Comparison of ENCODE assay signal across 10 cellular contexts in the genomic region with DNA sequence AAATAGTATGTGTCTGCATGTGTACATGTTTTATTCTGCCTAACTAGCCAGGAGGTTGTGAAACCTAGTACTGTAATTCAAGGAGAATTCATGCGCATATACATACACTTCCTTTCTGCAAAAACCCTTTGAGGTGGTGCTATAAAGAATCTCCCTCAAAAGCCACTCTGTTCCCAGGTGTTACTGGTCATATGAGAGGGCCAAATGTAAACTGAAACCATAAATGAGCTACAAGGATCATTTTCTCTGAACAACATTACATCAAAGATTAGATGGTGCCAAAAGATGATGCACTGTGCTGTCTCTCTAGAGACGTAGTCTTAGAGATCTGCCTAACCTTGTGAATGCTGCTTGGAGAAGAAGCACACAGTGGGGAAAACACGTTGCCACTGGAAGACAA. TPM values are rescaled to one million over a fixed set of nuclear protein-coding genes. Genes with fewer than 3 reads are reported as not detected.
DNase-seq lines count a peak whose midpoint lies in the region; ATAC-seq lines count a peak whose summit lies in the region.
"Had no signal": no experiment of that assay in that cellular context is flagged by ENCODE, and none has a peak within 500 bp of the region (broad histone marks: within the 10 kb centered on the region; RNA-seq: fewer than 3 reads in every experiment).

No MANE protein-coding gene starts in this region.

- peak overlapping the region in 6 of 10 donors; percentile 20 to 74 (median 30) for H3K4me3 Mint-ChIP-seq in naive thymus-derived CD4-positive, alpha-beta T cell
- no peak overlapping the region for H3K4me3 Mint-ChIP-seq in activated CD4-positive, alpha-beta memory T cell treated with anti-CD3 and anti-CD28 coated beads for 36 hours
- H3K4me3 Mint-ChIP-seq: memory B cell had no signal

- no peaks in the 10 kb centered on the region for H3K36me3 ChIP-seq in naive thymus-derived CD4-positive, alpha-beta T cell (ENCODE audit: control insufficient read depth in 2 of 3, insufficient read depth in 3 of 3, low read length in 3 of 3)

- H3K27me3 ChIP-seq in naive thymus-derived CD4-positive, alpha-beta T cell (ENCODE audit: control insufficient read depth in 2 of 2, insufficient read depth in 2 of 2, low read length in 2 of 2): no peaks in the 10 kb centered on the region

- H3K36me3 Mint-ChIP-seq in naive thymus-derived CD4-positive, alpha-beta T cell: peaks cover 0 to 17% (median 0%) of the 10 kb centered on the region in 5 donors
- no peaks in the 10 kb centered on the region for H3K36me3 Mint-ChIP-seq in activated CD4-positive, alpha-beta memory T cell treated with anti-CD3 and anti-CD28 coated beads for 36 hours
- H3K36me3 Mint-ChIP-seq: memory B cell had no signal

- H3K27ac ChIP-seq in naive thymus-derived CD4-positive, alpha-beta T cell (ENCODE audit: low read depth, low read length): no peak overlapping the region

- H3K27ac Mint-ChIP-seq in naive thymus-derived CD4-positive, alpha-beta T cell: peak overlapping the region in 3 of 9 donors; percentile 64 to 78 (median 65)
- no peak overlapping the region for H3K27ac Mint-ChIP-seq in activated CD4-positive, alpha-beta memory T cell treated with anti-CD3 and anti-CD28 coated beads for 36 hours
- H3K27ac Mint-ChIP-seq: memory B cell had no signal

- no peaks in the 10 kb centered on the region for H3K9me3 Mint-ChIP-seq in naive thymus-derived CD4-positive, alpha-beta T cell
- no peaks in the 10 kb centered on the region for H3K9me3 Mint-ChIP-seq in activated CD4-positive, alpha-beta memory T cell treated with anti-CD3 and anti-CD28 coated beads for 36 hours
- H3K9me3 Mint-ChIP-seq: memory B cell had no signal

- no peaks in the 10 kb centered on the region for H3K9me3 ChIP-seq in naive thymus-derived CD4-positive, alpha-beta T cell (ENCODE audit: control insufficient read depth in 2 of 3, low read length in 3 of 3)

- ATAC-seq in GM18868 (IDR thresholded peaks at IDR 0.05; ENCODE audit: unreplicated experiment) (peak; percentile 75), HG02759 (IDR thresholded peaks at IDR 0.05; ENCODE audit: unreplicated experiment) (peak; percentile 44), esophagus mucosa (no peak)
- ATAC-seq in naive thymus-derived CD4-positive, alpha-beta T cell: peak; percentile 32

- CTCF ChIA-PET in naive thymus-derived CD4-positive, alpha-beta T cell (lab: Charles Lee): no interaction called here
- CTCF ChIA-PET in activated CD4-positive, alpha-beta memory T cell treated with anti-CD3 and anti-CD28 coated beads for 36 hours (lab: Charles Lee): no interaction called here

- POLR2A ChIA-PET in naive thymus-derived CD4-positive, alpha-beta T cell (lab: Charles Lee): no interaction called here
- POLR2A ChIA-PET in activated CD4-positive, alpha-beta memory T cell treated with anti-CD3 and anti-CD28 coated beads for 36 hours (lab: Charles Lee): no interaction called here

- no peaks in the 10 kb centered on the region for H3K4me1 ChIP-seq in naive thymus-derived CD4-positive, alpha-beta T cell (ENCODE audit: control insufficient read depth in 2 of 2, insufficient read depth in 2 of 2, low read length in 2 of 2)

- peaks cover 0 to 15% (median 11%) of the 10 kb centered on the region in 5 donors for H3K27me3 Mint-ChIP-seq in naive thymus-derived CD4-positive, alpha-beta T cell
- H3K27me3 Mint-ChIP-seq in activated CD4-positive, alpha-beta memory T cell treated with anti-CD3 and anti-CD28 coated beads for 36 hours: peaks cover 9% of the 10 kb centered on the region

- DNase-seq in NCI-H2196 treated with DMSO at 0.1 percent for 48 hours (lab: John Stamatoyannopoulos, UW; ENCODE audit: unreplicated experiment): peak; percentile 27
- peak in 1 of 9 donors; percentile 10 for DNase-seq in naive thymus-derived CD4-positive, alpha-beta T cell
- no peak for DNase-seq in islet precursor cell
- DNase-seq in activated CD4-positive, alpha-beta memory T cell treated with anti-CD3 and anti-CD28 coated beads for 36 hours: no peak
- no peak for DNase-seq in activated CD8-positive, alpha-beta memory T cell treated with anti-CD3 and anti-CD28 coated beads for 24 hours
- DNase-seq: Right ventricle myocardium superior had no signal

- intact Hi-C loops in naive thymus-derived CD4-positive, alpha-beta T cell (cut with micrococcal nuclease): loop anchor here in 1 of 2 donors (5.0 kb wide), 1 partner anchor 39 kb away; no protein-coding TSS in a partner anchor
- intact Hi-C loops in activated CD4-positive, alpha-beta memory T cell treated with anti-CD3 and anti-CD28 coated beads for 36 hours (cut with micrococcal nuclease): no loop called here

- H3K4me3 ChIP-seq in naive thymus-derived CD4-positive, alpha-beta T cell (ENCODE audit: low read length): no peak overlapping the region

- H3K4me1 Mint-ChIP-seq in naive thymus-derived CD4-positive, alpha-beta T cell: peaks cover 0 to 46% (median 18%) of the 10 kb centered on the region in 7 donors
- H3K4me1 Mint-ChIP-seq in activated CD4-positive, alpha-beta memory T cell treated with anti-CD3 and anti-CD28 coated beads for 36 hours (ENCODE audit: low read depth): no peaks in the 10 kb centered on the region

RNA-seq across cellular contexts. Expression of a gene that starts 15.7 kb away (rescaled TPM):
- 10 to 100 TPM in 1 of 5 experiments, 1 to 10 TPM in 4; 3.5 to 28.7 (median 5.1) TPM for total RNA-seq in naive thymus-derived CD4-positive, alpha-beta T cell
- polyA plus RNA-seq in naive thymus-derived CD4-positive, alpha-beta T cell: 10 to 100 TPM in 1 of 2 donors, 1 to 10 TPM in 1; 9.8 to 13.4 TPM
- total RNA-seq in activated CD4-positive, alpha-beta memory T cell treated with anti-CD3 and anti-CD28 coated beads for 36 hours: 1 to 10 TPM; 3.0 to 3.8 TPM
- total RNA-seq in esophagus mucosa: 18.3 TPM
